Comparison of ENCODE assay signal across 8 cellular contexts in genomic region chr17:50056217-50056960, GRCh38. TPM values are rescaled to one million over a fixed set of nuclear protein-coding genes. Genes with fewer than 3 reads are reported as not detected.
DNase-seq lines count a peak whose midpoint lies in the region; ATAC-seq and TF ChIP-seq lines count a peak whose summit lies in the region.

No MANE protein-coding gene starts in this region.

- H3K4me1 ChIP-seq in PC-3 (ENCODE audit: insufficient read depth, low read length) (peaks cover 80% of the 10 kb centered on the region), gastroesophageal sphincter (peaks cover 10 to 77% (median 39%) of the 10 kb centered on the region in 3 donors), ovary (ENCODE audit: insufficient read depth) (peaks cover 39% of the 10 kb centered on the region), upper lobe of left lung (peaks cover 74 to 91% (median 77%) of the 10 kb centered on the region in 4 donors)

- H3K4me3 ChIP-seq in PC-3 (ENCODE audit: low read length) (peak overlapping the region; percentile 90), gastroesophageal sphincter (peak overlapping the region; percentile 61 to 80), ovary (peak overlapping the region; percentile 80), upper lobe of left lung (peak overlapping the region; percentile 79 to 93 (median 88))

- peak; percentile 42 for ATAC-seq in HG03521 (IDR thresholded peaks at IDR 0.05; ENCODE audit: unreplicated experiment)
- ATAC-seq in PC-3: peak; percentile 0
- ATAC-seq in gastroesophageal sphincter: peak; percentile 32
- peak in 1 of 2 donors; percentile 43 for ATAC-seq in upper lobe of left lung (ENCODE audit: low FRiP score in 2 of 2)
- no peak for ATAC-seq in HG03135 (IDR thresholded peaks at IDR 0.05; ENCODE audit: unreplicated experiment)

- H3K36me3 ChIP-seq in PC-3 (ENCODE audit: low read depth, low read length) (peaks cover 22% of the 10 kb centered on the region), gastroesophageal sphincter (no peaks in the 10 kb centered on the region), ovary (no peaks in the 10 kb centered on the region), upper lobe of left lung (peaks cover 0 to 4% (median 0%) of the 10 kb centered on the region in 4 donors)

- H3K27me3 ChIP-seq in PC-3 (ENCODE audit: low read length): no peaks in the 10 kb centered on the region
- H3K27me3 ChIP-seq in gastroesophageal sphincter: no peaks in the 10 kb centered on the region
- H3K27me3 ChIP-seq in ovary: no peaks in the 10 kb centered on the region
- H3K27me3 ChIP-seq in upper lobe of left lung: no peaks in the 10 kb centered on the region

- no peak for TF ChIP-seq EP300 in gastroesophageal sphincter (IDR thresholded peaks at IDR 0.05)
- no peak for TF ChIP-seq EP300 in ovary (IDR thresholded peaks at IDR 0.05)
- TF ChIP-seq EP300 in upper lobe of left lung (IDR thresholded peaks at IDR 0.05): no peak

- peak overlapping the region; percentile 95 for H3K9ac ChIP-seq in PC-3 (ENCODE audit: low read length)

- TF ChIP-seq CTCF in GM12873 (IDR thresholded peaks at IDR 0.05; ENCODE audit: insufficient read depth, low read depth, low read length, missing control alignments) (peak; percentile 60), PC-3 (conservative IDR thresholded peaks at IDR 0.05; ENCODE audit: low read depth, low read length) (peak; percentile 60), gastroesophageal sphincter (IDR thresholded peaks at IDR 0.05) (peak in 3 of 4 experiments; percentile 46 to 56 (median 52)), ovary (IDR thresholded peaks at IDR 0.05) (peak in 2 of 3 donors; percentile 23 to 40), upper lobe of left lung (IDR thresholded peaks at IDR 0.05) (peak in 3 of 6 experiments; percentile 22 to 53 (median 38))

- H4K20me1 ChIP-seq in PC-3 (ENCODE audit: low read length): peaks cover 36% of the 10 kb centered on the region

- H3K27ac ChIP-seq in PC-3 (ENCODE audit: low read length) (peak overlapping the region; percentile 96), gastroesophageal sphincter (peak overlapping the region; percentile 73 to 95 (median 92)), ovary (peak overlapping the region; percentile 66 to 93), upper lobe of left lung (peak overlapping the region; percentile 90 to 98 (median 96))

- CTCF ChIA-PET in PC-3 (lab: Charles Lee): interaction anchor here (0.5 to 4.7 kb wide), 7 partner anchors 8 to 379 kb away, joined by 3 to 37 read pairs (median 6); no protein-coding TSS in a partner anchor

- intact Hi-C loops in PC-3 (cut with micrococcal nuclease) (no loop called here), ovary (cut with DNase I) (no loop called here)

- POLR2A ChIA-PET in PC-3 (lab: Charles Lee; ENCODE audit: unreplicated experiment): interaction anchor here (0.6 to 3.5 kb wide), 7 partner anchors 8 to 268 kb away, joined by 3 to 65 read pairs (median 5); partner anchors contain the start of gene KAT7

- H3K9me3 ChIP-seq in PC-3 (ENCODE audit: low read length): no peaks in the 10 kb centered on the region
- H3K9me3 ChIP-seq in gastroesophageal sphincter: no peaks in the 10 kb centered on the region
- no peaks in the 10 kb centered on the region for H3K9me3 ChIP-seq in ovary
- H3K9me3 ChIP-seq in upper lobe of left lung: no peaks in the 10 kb centered on the region

- TF ChIP-seq POLR2A in gastroesophageal sphincter (IDR thresholded peaks at IDR 0.05) (no peak), ovary (IDR thresholded peaks at IDR 0.05) (no peak), upper lobe of left lung (IDR thresholded peaks at IDR 0.05) (peak in 1 of 4 donors; percentile 25)

- peak overlapping the region; percentile 97 for H3K4me2 ChIP-seq in PC-3 (ENCODE audit: low read length)

- BruUV-seq in PC-3 (replicated peaks; lab: Mats Ljungman, UMichigan): no TSS peak

- H3F3A ChIP-seq in PC-3 (ENCODE audit: low read length, unreplicated experiment): peaks cover 12% of the 10 kb centered on the region

- DNase-seq in PC-3: peak; percentile 67
- DNase-seq in activated T-helper 9 cell treated with anti-CD3 and anti-CD28 coated beads, Interleukin-2, amount 50 U/mL, for 16 hours (ENCODE audit: low read depth): peak; percentile 46
- DNase-seq in ovary: peak; percentile 64 to 76 (median 74)
- peak; percentile 59 to 91 for DNase-seq in upper lobe of left lung

- peaks cover 86% of the 10 kb centered on the region for H3K79me2 ChIP-seq in PC-3 (ENCODE audit: low read length)

- WGBS in gastroesophageal sphincter (ENCODE audit: low coverage in 1 of 2), 2 donors: 0% methylated on average over 4 of the region's 64 CpGs; no CpG with 5 or more reads in 1 of the 2 donors
- 1% methylated on average over 46 to 64 of the region's 64 CpGs for WGBS in ovary, 3 donors
- 0 to 1% methylated on average over 19 to 40 of the region's 64 CpGs for WGBS in upper lobe of left lung, 2 donors

- no peak overlapping the region for H2AFZ ChIP-seq in PC-3 (ENCODE audit: low read length)

- H3K9me2 ChIP-seq in PC-3 (replicated peaks; ENCODE audit: low read length): no peaks in the 10 kb centered on the region

RNA-seq across cellular contexts. Expression of gene ITGA3, which starts 0.5 kb away (rescaled TPM):
- total RNA-seq in PC-3 (2014; rRNA removed) (598 and 763 TPM in 2 replicates), gastroesophageal sphincter (100 to 1,000 TPM in 3 of 4 donors, 10 to 100 TPM in 1; 62.4 to 131 (median 124) TPM), ovary (100 to 1,000 TPM in 1 of 7 donors, 10 to 100 TPM in 6; 23.6 to 132 (median 41.7) TPM), upper lobe of left lung (100 to 1,000 TPM; 193 to 469 (median 350) TPM)
- polyA plus RNA-seq in ovary: 10 to 100 TPM; 28.2 to 34.2 TPM

RNA-seq across cellular contexts. Expression of gene PDK2, which starts 38.8 kb away (rescaled TPM):
- total RNA-seq in PC-3 (2014; rRNA removed): 31.9 and 37.6 TPM in 2 replicates
- 10 to 100 TPM; 31.6 to 70.6 (median 58.1) TPM for total RNA-seq in gastroesophageal sphincter
- total RNA-seq in ovary: 10 to 100 TPM; 36.5 to 83.2 (median 54.7) TPM
- polyA plus RNA-seq in ovary: 10 to 100 TPM; 51.2 to 82.7 TPM
- total RNA-seq in upper lobe of left lung: 10 to 100 TPM; 15.7 to 80.7 (median 34.9) TPM
